ENCODE assay signal across 20 cellular contexts in the genomic region with DNA sequence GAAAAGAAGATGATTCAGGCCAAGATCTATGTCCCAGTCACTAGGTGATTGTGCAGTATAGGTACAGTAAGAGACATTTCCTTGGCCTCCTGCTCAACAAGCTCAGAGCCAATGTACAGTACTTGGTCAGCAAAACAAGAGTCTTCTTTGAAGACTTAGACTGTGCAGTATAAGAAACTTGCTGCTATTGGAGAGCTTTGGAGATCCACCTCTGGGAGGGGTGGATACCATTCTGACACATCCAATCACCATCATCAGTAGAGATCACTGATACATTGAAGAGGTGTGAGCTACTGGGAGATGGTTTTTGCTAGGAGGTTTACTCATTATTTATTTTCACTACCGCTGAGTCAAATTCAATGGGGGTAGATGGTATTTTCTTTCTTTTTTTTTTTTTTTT.
"Had no signal": no experiment of that assay in that cellular context is flagged by ENCODE, and none has a peak within 500 bp of the region (broad histone marks: within the 10 kb centered on the region; RNA-seq: fewer than 3 reads in every experiment).

No MANE protein-coding gene starts in this region.

- H3K27me3 ChIP-seq: breast epithelium had no signal

- H3K27me3 Mint-ChIP-seq: T-helper 17 cell had no signal

- DNase-seq: activated CD8-positive, alpha-beta memory T cell treated with anti-CD3 and anti-CD28 coated beads, Interleukin-2, amount 10 ng/mL, durations not matched to agents 7 days and 5 days; activated gamma-delta T cell treated with Interleukin-2 at 50 U/mL for 16 hours; activated naive CD4-positive, alpha-beta T cell treated with anti-CD3 and anti-CD28 coated beads, Interleukin-2, amount 50 U/mL, for 16 hours; activated T-cell treated with anti-CD3 and anti-CD28 coated beads, Interleukin-2, amount 50 U/mL, for 48 hours; aorta; caudate nucleus; KG1; NCI-H1092; NCI-H1417; NCI-H2029; NCI-H345; NCI-H510A; NCI-H526 treated with DMSO at 0.1 percent for 48 hours; NCI-H82; SIG-M5; T-helper 17 cell; T-helper 9 cell had no signal

- H3K4me3 ChIP-seq: breast epithelium had no signal

- ATAC-seq: activated CD8-positive, alpha-beta memory T cell treated with anti-CD3 and anti-CD28 coated beads, Interleukin-2, amount 10 ng/mL, durations not matched to agents 7 days and 5 days; T-helper 17 cell; WTC11 had no signal

- H3K36me3 Mint-ChIP-seq: activated CD8-positive, alpha-beta memory T cell treated with anti-CD3 and anti-CD28 coated beads, Interleukin-2, amount 10 ng/mL, durations not matched to agents 7 days and 5 days had no signal

- H3K27ac ChIP-seq: breast epithelium had no signal

- H3K27ac Mint-ChIP-seq: activated CD8-positive, alpha-beta memory T cell treated with anti-CD3 and anti-CD28 coated beads, Interleukin-2, amount 10 ng/mL, durations not matched to agents 7 days and 5 days; activated T-helper 2 cell treated with anti-CD3 and anti-CD28 coated beads, Interferon-gamma antibody, Interleukin-2, Interleukin-4, amounts not matched to agents 10 μg/mL and 5 μg/mL and 100 μg/mL, durations not matched to agents 14 hours and 24 hours and 36 hours; T-helper 17 cell; WTC11 had no signal

- H3K9me3 ChIP-seq: breast epithelium had no signal

- H3K4me3 Mint-ChIP-seq: activated CD8-positive, alpha-beta memory T cell treated with anti-CD3 and anti-CD28 coated beads, Interleukin-2, amount 10 ng/mL, durations not matched to agents 7 days and 5 days; T-helper 17 cell; WTC11 had no signal

- H3K36me3 ChIP-seq: breast epithelium had no signal

- H3K9me3 Mint-ChIP-seq: activated T-helper 2 cell treated with anti-CD3 and anti-CD28 coated beads, Interferon-gamma antibody, Interleukin-2, Interleukin-4, amounts not matched to agents 10 μg/mL and 5 μg/mL and 100 μg/mL, durations not matched to agents 14 hours and 24 hours and 36 hours had no signal

- H3K4me1 ChIP-seq: breast epithelium had no signal
